ENCODE assay signal across 10 cellular contexts in genomic region chr2:19021100-19021476, GRCh38.
DNase-seq lines count a peak whose midpoint lies in the region; ATAC-seq and TF ChIP-seq lines count a peak whose summit lies in the region.
"Had no signal": no experiment of that assay in that cellular context is flagged by ENCODE, and none has a peak within 500 bp of the region (broad histone marks: within the 10 kb centered on the region; RNA-seq: fewer than 3 reads in every experiment).

No MANE protein-coding gene starts in this region.

- peak overlapping the region; percentile 68 for H3K4me2 ChIP-seq in smooth muscle cell

- TF ChIP-seq CTCF in HEK293 (tag by site-specific recombination; IDR thresholded peaks at IDR 0.05), result no peak
- TF ChIP-seq CTCF in smooth muscle cell (IDR thresholded peaks at IDR 0.05; ENCODE audit: borderline replicate concordance, insufficient read depth, poor library complexity, severe bottlenecking), result no peak

- CTCF ChIA-PET in HEK293 (lab: Yijun Ruan, JAX), result no interaction called here

- ATAC-seq in HG02884 (IDR thresholded peaks at IDR 0.05; ENCODE audit: unreplicated experiment), result no peak

- 4% methylated on average over 4 of the region's 4 CpGs for WGBS in smooth muscle cell (ENCODE audit: low lambda C conversion rate)

- no peaks in the 10 kb centered on the region for H3K79me2 ChIP-seq in smooth muscle cell (ENCODE audit: low read depth)

- DNase-seq in amniotic stem cell (lab: John Stamatoyannopoulos, UW) (peak; percentile 78), hepatic stellate cell (ENCODE audit: low spot score) (peak; percentile 73), smooth muscle cell (lab: John Stamatoyannopoulos, UW; ENCODE audit: unreplicated experiment) (no peak), NCI-H128 (lab: John Stamatoyannopoulos, UW; ENCODE audit: unreplicated experiment) (no peak), putamen (ENCODE audit: low spot score) (no peak), NCI-H2171 treated with DMSO at 0.1 percent for 48 hours (lab: John Stamatoyannopoulos, UW) (no peak)
- DNase-seq: sigmoid colon; stimulated activated naive CD4-positive, alpha-beta T cell treated with Interleukin-2 at 50 U/mL for 16 hours had no signal

- H3K36me3 ChIP-seq in HEK293 (ENCODE audit: control insufficient read depth in 2 of 2, insufficient read depth in 1 of 2, low read length in 2 of 2), result no peaks in the 10 kb centered on the region
- no peaks in the 10 kb centered on the region for H3K36me3 ChIP-seq in smooth muscle cell (ENCODE audit: low read depth)
- H3K36me3 ChIP-seq: sigmoid colon had no signal

- peak overlapping the region; percentile 70 for H3K9ac ChIP-seq in smooth muscle cell (ENCODE audit: low read depth)

- POLR2A ChIA-PET in HEK293 (lab: Yijun Ruan, JAX), result no interaction called here

- no peaks in the 10 kb centered on the region for H3K27me3 ChIP-seq in smooth muscle cell (ENCODE audit: low read depth)
- H3K27me3 ChIP-seq: sigmoid colon had no signal

- H3K27ac ChIP-seq in HEK293 (ENCODE audit: extremely low read depth, low read depth, low read length), result no peak overlapping the region
- peak overlapping the region; percentile 94 for H3K27ac ChIP-seq in smooth muscle cell (ENCODE audit: low read depth)
- H3K27ac ChIP-seq: sigmoid colon had no signal

- H3K4me1 ChIP-seq in HEK293 (ENCODE audit: control insufficient read depth, insufficient read depth, low read length) (peaks cover 4% of the 10 kb centered on the region; the same call in 1 of the 2 replicates), smooth muscle cell (ENCODE audit: low read depth) (peaks cover 19% of the 10 kb centered on the region)
- H3K4me1 ChIP-seq: sigmoid colon had no signal

- no peaks in the 10 kb centered on the region for H4K20me1 ChIP-seq in smooth muscle cell (ENCODE audit: low read depth)

- peaks cover 12% of the 10 kb centered on the region for H3F3A ChIP-seq in smooth muscle cell (ENCODE audit: low read depth)

- H3K9me3 ChIP-seq in HEK293 (ENCODE audit: control insufficient read depth, insufficient read depth, low read depth, low read length) (no peaks in the 10 kb centered on the region), smooth muscle cell (replicated peaks; ENCODE audit: low read depth) (no peaks in the 10 kb centered on the region)
- H3K9me3 ChIP-seq: sigmoid colon had no signal

- no peak overlapping the region for H2AFZ ChIP-seq in smooth muscle cell (ENCODE audit: low read depth)

- H3K4me3 ChIP-seq in HEK293 (ENCODE audit: low read depth, low read length) (no peak overlapping the region), smooth muscle cell (no peak overlapping the region)
- H3K4me3 ChIP-seq: sigmoid colon had no signal

TF ChIP-seq in HEK293, 187 proteins besides CTCF, POLR2A, EP300 and RAD21:
- TF ChIP-seq ZFHX2 (tag by site-specific recombination; conservative IDR thresholded peaks at IDR 0.05) (peak; percentile 56), ZNF639 (tag by site-specific recombination; IDR thresholded peaks at IDR 0.05) (no peak), ZBTB21 (tag by site-specific recombination; IDR thresholded peaks at IDR 0.05) (0 out of 2 replicates have a peak, but pooled peaks have one; percentile 18), EGR2 (tag by site-specific recombination; IDR thresholded peaks at IDR 0.05; ENCODE audit: low read depth) (peak; percentile 22; the same call in 1 of the 2 replicates)

Comparison
In these comparisons a context has a peak if more than half of its experiments do, and no peak if none do; other contexts are left out.
1. DNase-seq: peak in amniotic stem cell (single experiment) and hepatic stellate cell (single experiment); none in smooth muscle cell (single experiment), NCI-H128 (single experiment), putamen (single experiment) and NCI-H2171 treated with DMSO at 0.1 percent for 48 hours (single experiment).